12 cellular contexts compared by ENCODE assay signal in the genomic region with DNA sequence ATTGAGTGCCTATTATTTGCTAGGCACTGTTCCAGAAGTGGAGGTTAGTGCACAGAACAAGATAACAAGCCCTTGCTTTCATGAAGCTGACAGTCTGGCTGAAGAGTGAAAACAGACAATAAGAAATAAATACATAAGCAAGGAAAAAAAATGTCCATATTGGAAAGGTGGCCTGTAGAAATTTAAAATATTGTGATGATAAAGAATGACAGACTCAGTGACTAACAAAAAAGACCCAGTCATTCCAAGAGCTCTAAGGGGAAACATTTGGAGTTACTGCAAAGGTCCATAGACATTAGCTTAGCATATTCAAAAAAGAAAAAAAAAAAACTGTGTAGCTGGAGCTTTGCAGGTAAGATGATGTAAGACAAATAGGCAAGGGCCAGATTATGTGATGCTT. TPM values are rescaled to one million over a fixed set of nuclear protein-coding genes. Genes with fewer than 3 reads are reported as not detected.
DNase-seq lines count a peak whose midpoint lies in the region; ATAC-seq, FAIRE-seq and TF ChIP-seq lines count a peak whose summit lies in the region.
"Had no signal": no experiment of that assay in that cellular context is flagged by ENCODE, and none has a peak within 500 bp of the region (broad histone marks: within the 10 kb centered on the region; RNA-seq: fewer than 3 reads in every experiment).

No MANE protein-coding gene starts in this region.

- TF ChIP-seq POLR2A in tibial nerve (IDR thresholded peaks at IDR 0.05): no peak
- no peak for TF ChIP-seq POLR2A in HepG2 (IDR thresholded peaks at IDR 0.05; ENCODE audit: insufficient read depth in 1 of 2, low read depth in 2 of 2, low read length in 2 of 2)

- peaks cover 73% of the 10 kb centered on the region for H3K4me1 Mint-ChIP-seq in activated CD8-positive, alpha-beta memory T cell treated with anti-CD3 and anti-CD28 coated beads, Interleukin-2, amount 10 ng/mL, durations not matched to agents 7 days and 5 days

- no peak for ATAC-seq in activated CD8-positive, alpha-beta memory T cell treated with anti-CD3 and anti-CD28 coated beads, Interleukin-2, amount 10 ng/mL, durations not matched to agents 7 days and 5 days
- no peak for ATAC-seq in HepG2
- ATAC-seq in GM19035 (IDR thresholded peaks at IDR 0.05; ENCODE audit: unreplicated experiment): no peak
- ATAC-seq: activated CD4-positive, CD25-positive, alpha-beta regulatory T cell treated with anti-CD3 and anti-CD28 coated beads, Interleukin-2, amount 50 U/mL, for 24 hours had no signal

- no peaks in the 10 kb centered on the region for H3K79me1 ChIP-seq in mesenchymal stem cell (replicated peaks; ENCODE audit: low read length, poor library complexity, severe bottlenecking)

- peaks cover 44% of the 10 kb centered on the region for H3K36me3 Mint-ChIP-seq in activated CD8-positive, alpha-beta memory T cell treated with anti-CD3 and anti-CD28 coated beads, Interleukin-2, amount 10 ng/mL, durations not matched to agents 7 days and 5 days

- no peak overlapping the region for H2AK5ac ChIP-seq in mesenchymal stem cell (ENCODE audit: low read length, severe bottlenecking)

- H3K9me3 Mint-ChIP-seq in activated CD8-positive, alpha-beta memory T cell treated with anti-CD3 and anti-CD28 coated beads, Interleukin-2, amount 10 ng/mL, durations not matched to agents 7 days and 5 days (ENCODE audit: low read depth): no peaks in the 10 kb centered on the region

- H4K91ac ChIP-seq in mesenchymal stem cell (ENCODE audit: low read length): no peak overlapping the region

- no peak overlapping the region for H2BK5ac ChIP-seq in mesenchymal stem cell (ENCODE audit: low read depth, low read length, poor library complexity, severe bottlenecking)

- H2BK12ac ChIP-seq in mesenchymal stem cell (ENCODE audit: low read length in 2 of 2): no peak overlapping the region

- H3K9ac ChIP-seq in mesenchymal stem cell (ENCODE audit: low read length) (peak overlapping the region; percentile 97), HepG2 (ENCODE audit: insufficient read depth, low read depth, low read length) (no peak overlapping the region)

- no peak for FAIRE-seq in HepG2 (lab: Jason Lieb, UNC)
- FAIRE-seq: G401.6 had no signal

- H3K27ac ChIP-seq in VCaP (peak overlapping the region; percentile 86; the same call in 1 of the 2 replicates), mesenchymal stem cell (ENCODE audit: low read length, poor library complexity, severe bottlenecking) (no peak overlapping the region), tibial nerve (peak overlapping the region in 3 of 4 donors; percentile 90 to 97 (median 95)), HepG2 (ENCODE audit: extremely low read length, insufficient read depth, low read length) (no peak overlapping the region)

- no peak overlapping the region for H4K8ac ChIP-seq in mesenchymal stem cell (ENCODE audit: low read length)

- peak overlapping the region in 1 of 2 experiments; percentile 92 for H3K4me3 ChIP-seq in mesenchymal stem cell (ENCODE audit: insufficient read depth in 1 of 2, low read depth in 1 of 2, low read length in 2 of 2)
- H3K4me3 ChIP-seq in tibial nerve: no peak overlapping the region
- no peak overlapping the region for H3K4me3 ChIP-seq in HepG2 (replicated peaks in 1 of 3; ENCODE audit: insufficient read depth in 1 of 3, low read depth in 2 of 3, low read length in 3 of 3)

- TF ChIP-seq RAD21 in HepG2 (CRISPR knock-in tag; IDR thresholded peaks at IDR 0.05): no peak

- no peaks in the 10 kb centered on the region for H4K20me1 ChIP-seq in HepG2 (ENCODE audit: insufficient read depth, low read length)

- no peak overlapping the region for H3K4ac ChIP-seq in mesenchymal stem cell (ENCODE audit: low read depth in 1 of 2, low read length in 2 of 2)

- H3K4me1 ChIP-seq in mesenchymal stem cell (ENCODE audit: control insufficient read depth, insufficient read depth, low read depth, low read length): no peaks in the 10 kb centered on the region
- H3K4me1 ChIP-seq in tibial nerve: peaks cover 0 to 48% (median 18%) of the 10 kb centered on the region in 4 donors
- peaks cover 33% of the 10 kb centered on the region for H3K4me1 ChIP-seq in HepG2 (ENCODE audit: insufficient read depth, low read length)

- H3K27ac Mint-ChIP-seq in activated CD8-positive, alpha-beta memory T cell treated with anti-CD3 and anti-CD28 coated beads, Interleukin-2, amount 10 ng/mL, durations not matched to agents 7 days and 5 days: peak overlapping the region; percentile 89

- no peak overlapping the region for H3K4me3 Mint-ChIP-seq in activated CD8-positive, alpha-beta memory T cell treated with anti-CD3 and anti-CD28 coated beads, Interleukin-2, amount 10 ng/mL, durations not matched to agents 7 days and 5 days

- no peak for TF ChIP-seq CTCF in VCaP (conservative IDR thresholded peaks at IDR 0.05)
- no peak for TF ChIP-seq CTCF in tibial nerve (IDR thresholded peaks at IDR 0.05)
- TF ChIP-seq CTCF in HepG2 (CRISPR knock-in tag; IDR thresholded peaks at IDR 0.05): no peak

- H3K27me3 ChIP-seq in mesenchymal stem cell (ENCODE audit: control insufficient read depth in 1 of 2, insufficient read depth in 1 of 2, low read length in 2 of 2) (no peaks in the 10 kb centered on the region), tibial nerve (no peaks in the 10 kb centered on the region), HepG2 (ENCODE audit: control insufficient read depth in 1 of 2, insufficient read depth in 2 of 2, low read length in 2 of 2) (no peaks in the 10 kb centered on the region)

- intact Hi-C loops in HepG2 (cut with micrococcal nuclease; ENCODE audit: unreplicated experiment): no loop called here

- TF ChIP-seq EP300 in tibial nerve (IDR thresholded peaks at IDR 0.05): no peak
- TF ChIP-seq EP300 in HepG2 (IDR thresholded peaks at IDR 0.05; ENCODE audit: low read depth in 2 of 2, low read length in 2 of 2): no peak
- TF ChIP-seq EP300 in HepG2 (CRISPR knock-in tag; IDR thresholded peaks at IDR 0.05; ENCODE audit: borderline replicate concordance): no peak

- in situ Hi-C loops in HepG2 (cut with HindIII; ENCODE audit: extremely low pct_ligation_motif_present, low pct_unique_long_range_greater_than_20kb): loop anchor here (10.0 kb wide), 1 partner anchor 159 kb away; no protein-coding TSS in a partner anchor

- H3K4me2 ChIP-seq in mesenchymal stem cell (ENCODE audit: low read length, poor library complexity, severe bottlenecking) (no peak overlapping the region), HepG2 (ENCODE audit: low read depth, low read length) (no peak overlapping the region)

- H3K79me2 ChIP-seq in HepG2 (ENCODE audit: insufficient read depth, low read length): no peaks in the 10 kb centered on the region

- POLR2A ChIA-PET in HepG2 (lab: Yijun Ruan, JAX): no interaction called here

- H3K36me3 ChIP-seq in mesenchymal stem cell (ENCODE audit: control insufficient read depth in 1 of 2, insufficient read depth in 2 of 2, low read depth in 1 of 2, low read length in 2 of 2) (peaks cover 0 to 23% of the 10 kb centered on the region in 2 experiments), tibial nerve (peaks cover 0 to 3% (median 0%) of the 10 kb centered on the region in 3 donors), HepG2 (replicated peaks in 1 of 2; ENCODE audit: control insufficient read depth in 1 of 2, insufficient read depth in 2 of 2, low read length in 2 of 2) (no peaks in the 10 kb centered on the region)

- no peaks in the 10 kb centered on the region for H3K27me3 Mint-ChIP-seq in activated CD8-positive, alpha-beta memory T cell treated with anti-CD3 and anti-CD28 coated beads, Interleukin-2, amount 10 ng/mL, durations not matched to agents 7 days and 5 days

- H2BK120ac ChIP-seq in mesenchymal stem cell (ENCODE audit: low read depth, low read length): no peak overlapping the region

- H3K9me3 ChIP-seq in mesenchymal stem cell (ENCODE audit: control insufficient read depth, low read length) (no peaks in the 10 kb centered on the region), tibial nerve (no peaks in the 10 kb centered on the region), HepG2 (ENCODE audit: low read length) (no peaks in the 10 kb centered on the region)

- no peak overlapping the region for H3K14ac ChIP-seq in mesenchymal stem cell (ENCODE audit: low read length in 2 of 2)

- DNase-seq in activated CD8-positive, alpha-beta memory T cell treated with anti-CD3 and anti-CD28 coated beads, Interleukin-2, amount 10 ng/mL, durations not matched to agents 7 days and 5 days: no peak
- no peak for DNase-seq in activated CD8-positive, alpha-beta memory T cell treated with anti-CD3 and anti-CD28 coated beads, Interleukin-2, amount 50 U/mL, for 4 hours
- peak; percentile 6 for DNase-seq in mesenchymal stem cell
- no peak for DNase-seq in tibial nerve (ENCODE audit: low spot score in 2 of 2)
- no peak for DNase-seq in HepG2 (ENCODE audit: low spot score)
- DNase-seq in kidney tubule cell (ENCODE audit: low spot score): no peak
- DNase-seq: ACHN, islet precursor cell had no signal

- H3K23ac ChIP-seq in mesenchymal stem cell (ENCODE audit: low read length in 2 of 2): no peak overlapping the region

- CTCF ChIA-PET in activated CD8-positive, alpha-beta memory T cell treated with anti-CD3 and anti-CD28 coated beads, Interleukin-2, amount 10 ng/mL, durations not matched to agents 7 days and 5 days (lab: Charles Lee): interaction anchor here (1.1 to 3.5 kb wide), 10 partner anchors 8 to 129 kb away, joined by 3 to 40 read pairs (median 6); no protein-coding TSS in a partner anchor
- CTCF ChIA-PET in HepG2 (lab: Yijun Ruan, JAX; ENCODE audit: low intra/inter-chr PET ratio, low total read pairs): no interaction called here

- no peak overlapping the region for H3K18ac ChIP-seq in mesenchymal stem cell (ENCODE audit: low read depth in 1 of 2, low read length in 2 of 2)

- H2BK15ac ChIP-seq in mesenchymal stem cell (ENCODE audit: low read depth, poor library complexity, severe bottlenecking): no peak overlapping the region

- H2AFZ ChIP-seq in mesenchymal stem cell (ENCODE audit: low read depth, low read length) (no peak overlapping the region), HepG2 (ENCODE audit: low read length) (no peak overlapping the region)

- BruUV-seq in HepG2 (replicated peaks; lab: Mats Ljungman, UMichigan): no TSS peak

RNA-seq across cellular contexts. Expression of a gene that starts 1.0 kb away (rescaled TPM):
- total RNA-seq in activated CD8-positive, alpha-beta memory T cell treated with anti-CD3 and anti-CD28 coated beads, Interleukin-2, amount 10 ng/mL, durations not matched to agents 7 days and 5 days: 10 to 100 TPM; 52.0 to 55.0 TPM
- polyA plus RNA-seq in mesenchymal stem cell (2013, experiment 1 of 2): 80.9 TPM
- polyA plus RNA-seq in mesenchymal stem cell (2013, experiment 2 of 2): 84.2 TPM
- total RNA-seq in tibial nerve: 100 to 1,000 TPM in 3 of 4 donors, 10 to 100 TPM in 1; 69.6 to 139 (median 118) TPM
- total RNA-seq in HepG2 (2016; rRNA removed; fragmentation: Illumina TruSeq; extraction: Trizol): 8.4 and 14.5 TPM in 2 replicates
- 0.62 and 1.0 TPM in 2 replicates for total RNA-seq in HepG2 (2016; cell fraction: cytosol; rRNA removed; fragmentation: Illumina TruSeq; extraction: Trizol; ENCODE audit: low read depth)
- 7.1 and 13.3 TPM in 2 replicates for total RNA-seq in HepG2 (2016; cell fraction: insoluble cytoplasmic fraction; rRNA removed; fragmentation: Illumina TruSeq; extraction: Trizol)
- 2.1 and 3.1 TPM in 2 replicates for total RNA-seq in HepG2 (2016; cell fraction: membrane; rRNA removed; fragmentation: Illumina TruSeq; extraction: Trizol)
- 18.8 and 20.1 TPM in 2 replicates for total RNA-seq in HepG2 (2016; cell fraction: nucleus; rRNA removed; fragmentation: Illumina TruSeq; extraction: Trizol)
- 4.6 and 4.8 TPM in 2 replicates for polyA plus RNA-seq in HepG2 (2011; rRNA removed)
- polyA plus RNA-seq in HepG2 (2011; cell fraction: cytosol; rRNA removed): 1.8 and 3.7 TPM in 2 replicates
- polyA plus RNA-seq in HepG2 (2011; cell fraction: nucleus; rRNA removed): 1.8 and 2.6 TPM in 2 replicates
- 4.9 and 8.5 TPM in 2 replicates for polyA plus RNA-seq in HepG2 (2012)
- polyA plus RNA-seq in HepG2 (2016; cell fraction: cytosol; fragmentation: Illumina TruSeq; extraction: Trizol; ENCODE audit: low read depth): 0.26 and 0.31 TPM in 2 replicates
- 4.9 and 5.3 TPM in 2 replicates for polyA plus RNA-seq in HepG2 (2016; cell fraction: insoluble cytoplasmic fraction; fragmentation: Illumina TruSeq; extraction: Trizol; ENCODE audit: low read depth)
- polyA plus RNA-seq in HepG2 (2016; cell fraction: membrane; fragmentation: Illumina TruSeq; extraction: Trizol; ENCODE audit: low read depth): 0.70 and 1.4 TPM in 2 replicates
- polyA plus RNA-seq in HepG2 (2016; cell fraction: nucleus; fragmentation: Illumina TruSeq; extraction: Trizol; ENCODE audit: insufficient read depth, low read depth): 11.4 and 13.9 TPM in 2 replicates
- polyA minus RNA-seq in HepG2 (2011; rRNA and poly(A)+ RNA removed; ENCODE audit: low replicate concordance): 4.2 TPM in 1 of 2 replicates, not detected in the other
- 6.0 and 10.0 TPM in 2 replicates for polyA minus RNA-seq in HepG2 (2011; cell fraction: cytosol; rRNA and poly(A)+ RNA removed)
- 21.8 and 32.9 TPM in 2 replicates for polyA minus RNA-seq in HepG2 (2011; cell fraction: nucleus; rRNA and poly(A)+ RNA removed)

Comparison
In these comparisons a context has a peak if more than half of its experiments do, and no peak if none do; other contexts are left out.
1. H3K27ac ChIP-seq: peak in VCaP (single experiment) and tibial nerve (3 of 4); none in mesenchymal stem cell (single experiment) and HepG2 (single experiment).